Comparison of ENCODE assay signal across 15 cellular contexts in the genomic region with DNA sequence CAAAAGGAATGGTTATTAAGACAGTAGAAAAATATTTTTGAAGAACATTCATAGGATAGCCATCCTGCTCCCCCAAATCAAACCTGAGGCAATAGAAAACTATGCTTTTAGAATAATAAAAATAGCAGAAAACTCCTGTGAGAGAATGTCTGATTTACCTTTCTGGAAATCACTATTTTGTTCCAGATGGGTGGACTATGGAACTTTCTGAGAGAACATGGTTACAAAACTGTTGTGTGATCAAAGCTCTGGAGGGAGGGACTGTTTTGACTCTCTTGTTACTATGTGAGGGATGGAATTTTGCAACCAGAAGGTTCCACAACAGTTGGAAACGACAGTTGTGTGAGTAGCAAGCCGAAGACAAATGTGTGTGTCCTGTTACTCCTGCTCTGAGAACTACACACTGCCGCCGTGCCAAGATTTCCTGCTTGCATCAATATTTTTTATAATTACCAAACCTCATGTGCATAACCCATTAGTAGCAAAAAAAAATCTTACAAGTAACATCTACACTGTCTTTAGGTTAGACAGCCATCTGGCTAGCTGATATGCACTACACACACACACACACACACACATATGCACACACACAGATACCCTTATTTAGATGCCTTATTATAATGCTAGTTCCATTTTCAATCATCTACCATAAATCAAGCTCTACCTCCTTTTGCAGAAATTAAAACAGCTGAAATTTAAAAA. TPM values are rescaled to one million over a fixed set of nuclear protein-coding genes. Genes with fewer than 3 reads are reported as not detected.
A peak's percentile ranks its signal among the peaks of the same experiment; 100 is the strongest.
DNase-seq lines count a peak whose midpoint lies in the region; ATAC-seq and TF ChIP-seq lines count a peak whose summit lies in the region.
"Had no signal": no experiment of that assay in that cellular context is flagged by ENCODE, and none has a peak within 500 bp of the region (broad histone marks: within the 10 kb centered on the region; RNA-seq: fewer than 3 reads in every experiment).

No MANE protein-coding gene starts in this region.

- no peak overlapping the region for H3K27ac ChIP-seq in lung (ENCODE audit: low read depth in 1 of 2, low read length in 1 of 2)
- H3K27ac ChIP-seq in uterus = no peak overlapping the region
- H3K27ac ChIP-seq in foreskin keratinocyte = no peak overlapping the region
- H3K27ac ChIP-seq: neural progenitor cell, upper lobe of left lung had no signal

- H3K9me3 ChIP-seq in lung (ENCODE audit: control insufficient read depth in 2 of 2, insufficient read depth in 1 of 2, low read length in 1 of 2) (no peaks in the 10 kb centered on the region), uterus (no peaks in the 10 kb centered on the region)
- H3K9me3 ChIP-seq: upper lobe of left lung had no signal

- TF ChIP-seq CTCF in fibroblast of pulmonary artery (IDR thresholded peaks at IDR 0.05; ENCODE audit: low read length, missing control alignments) = no peak
- no peak for TF ChIP-seq CTCF in lung (IDR thresholded peaks at IDR 0.05; ENCODE audit: control extremely low read depth, extremely low read depth)
- no peak for TF ChIP-seq CTCF in uterus (IDR thresholded peaks at IDR 0.05)
- TF ChIP-seq CTCF in foreskin keratinocyte (conservative IDR thresholded peaks at IDR 0.05) = no peak

- TF ChIP-seq POLR2A in uterus (IDR thresholded peaks at IDR 0.05) = no peak

- H3K4me3 ChIP-seq in fibroblast of pulmonary artery (replicated peaks; ENCODE audit: low read depth, low read length) = no peak overlapping the region
- no peak overlapping the region for H3K4me3 ChIP-seq in lung
- H3K4me3 ChIP-seq in uterus = no peak overlapping the region
- H3K4me3 ChIP-seq: neural progenitor cell, upper lobe of left lung had no signal

- H3K27me3 ChIP-seq in lung (ENCODE audit: control insufficient read depth, insufficient read depth) (no peaks in the 10 kb centered on the region), uterus (no peaks in the 10 kb centered on the region), foreskin keratinocyte (no peaks in the 10 kb centered on the region)
- H3K27me3 ChIP-seq: neural progenitor cell, upper lobe of left lung had no signal

- 48 to 58% methylated on average over 4 of the region's 4 CpGs for WGBS in lung, 2 donors

- ATAC-seq in Right ventricle myocardium inferior (peak; percentile 65), lung (ENCODE audit: insufficient read depth, low FRiP score) (peak; percentile 53), HG03108 (IDR thresholded peaks at IDR 0.05; ENCODE audit: unreplicated experiment) (no peak), foreskin keratinocyte (no peak)
- ATAC-seq: stimulated activated naive CD8-positive, alpha-beta T cell treated with anti-CD3 and anti-CD28 coated beads, Interleukin-15, amount 100 ng/mL, for 72 hours; T-cell had no signal

- H3K4me1 ChIP-seq in lung (ENCODE audit: control insufficient read depth in 2 of 2, insufficient read depth in 2 of 2, low read length in 2 of 2) (peaks cover 0 to 3% of the 10 kb centered on the region in 2 donors), uterus (no peaks in the 10 kb centered on the region), foreskin keratinocyte (no peaks in the 10 kb centered on the region)
- H3K4me1 ChIP-seq: neural progenitor cell, upper lobe of left lung had no signal

- no peaks in the 10 kb centered on the region for H3K36me3 ChIP-seq in lung (ENCODE audit: control insufficient read depth in 2 of 2, insufficient read depth in 2 of 2, low read length in 2 of 2)
- H3K36me3 ChIP-seq in uterus = no peaks in the 10 kb centered on the region
- H3K36me3 ChIP-seq: neural progenitor cell, upper lobe of left lung had no signal

- intact Hi-C loops in Right ventricle myocardium inferior (cut with DNase I) (no loop called here), cardiac septum (cut with DNase I) (no loop called here), uterus (cut with DNase I; ENCODE audit: low total_unique reads) (no loop called here)

- DNase-seq in Right ventricle myocardium inferior (ENCODE audit: missing footprints) (peak; percentile 66), cardiac septum (ENCODE audit: low spot score) (no peak), fibroblast of pulmonary artery (ENCODE audit: low read depth) (peak; percentile 70), lung (ENCODE audit: low spot score) (no peak), uterus (peak; percentile 38 to 44), foreskin keratinocyte (no peak), OCI-M2 (lab: John Stamatoyannopoulos, UW; ENCODE audit: unreplicated experiment) (no peak)
- DNase-seq: activated CD4-positive, alpha-beta memory T cell treated with anti-CD3 and anti-CD28 coated beads for 36 hours; activated T-cell treated with anti-CD3 and anti-CD28 coated beads, Interleukin-2, amount 50 U/mL, for 48 hours; NCI-H187; stimulated activated naive CD8-positive, alpha-beta T cell treated with anti-CD3 and anti-CD28 coated beads, Interleukin-15, amount 100 ng/mL, for 72 hours; T-cell; upper lobe of left lung had no signal

RNA-seq across cellular contexts. Expression of gene HIVEP1, which starts 11.0 kb away (rescaled TPM):
- total RNA-seq in Right ventricle myocardium inferior (8.3 TPM), cardiac septum (17.8 TPM), lung (10 to 100 TPM; 27.0 to 49.6 TPM), uterus (10 to 100 TPM in 3 of 4 donors, 1 to 10 TPM in 1; 8.5 to 38.1 (median 22.0) TPM), foreskin keratinocyte (19.0 and 23.0 TPM in 2 replicates)
- polyA plus RNA-seq in lung (10 to 100 TPM in 1 of 2 donors, 1 to 10 TPM in 1; 3.1 to 13.9 TPM), foreskin keratinocyte (5.1 and 5.2 TPM in 2 replicates)

Comparison
In these comparisons a context has a peak if more than half of its experiments do, and no peak if none do; other contexts are left out.
1. DNase-seq: peak in Right ventricle myocardium inferior (single experiment), fibroblast of pulmonary artery (single experiment) and uterus (2 of 2); none in cardiac septum (single experiment), lung (single experiment), foreskin keratinocyte (0 of 2) and OCI-M2 (single experiment).
2. ATAC-seq: peak in Right ventricle myocardium inferior (single experiment) and lung (single experiment); none in HG03108 (single experiment) and foreskin keratinocyte (single experiment).